ENCODE assay signal across 1 cellular context in genomic region chr10:93461807-93462178, GRCh38.
TF ChIP-seq lines count a peak whose summit lies in the region.

No MANE protein-coding gene starts in this region.

TF ChIP-seq in GM23338, 12 proteins besides CTCF, POLR2A, EP300 and RAD21 (continued from another document):
- TF ChIP-seq ZNF462 (CRISPR knock-in tag; IDR thresholded peaks at IDR 0.05) (no peak), POLR2AphosphoS5 (IDR thresholded peaks at IDR 0.05; ENCODE audit: low read depth) (no peak), EZH2phosphoT487 (IDR thresholded peaks at IDR 0.05; ENCODE audit: unreplicated experiment) (no peak), EZH2 (IDR thresholded peaks at IDR 0.05; ENCODE audit: low read depth, unreplicated experiment) (no peak)
- TF ChIP-seq, protein P1, sequence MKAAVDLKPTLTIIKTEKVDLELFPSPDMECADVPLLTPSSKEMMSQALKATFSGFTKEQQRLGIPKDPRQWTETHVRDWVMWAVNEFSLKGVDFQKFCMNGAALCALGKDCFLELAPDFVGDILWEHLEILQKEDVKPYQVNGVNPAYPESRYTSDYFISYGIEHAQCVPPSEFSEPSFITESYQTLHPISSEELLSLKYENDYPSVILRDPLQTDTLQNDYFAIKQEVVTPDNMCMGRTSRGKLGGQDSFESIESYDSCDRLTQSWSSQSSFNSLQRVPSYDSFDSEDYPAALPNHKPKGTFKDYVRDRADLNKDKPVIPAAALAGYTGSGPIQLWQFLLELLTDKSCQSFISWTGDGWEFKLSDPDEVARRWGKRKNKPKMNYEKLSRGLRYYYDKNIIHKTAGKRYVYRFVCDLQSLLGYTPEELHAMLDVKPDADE (IDR thresholded peaks at IDR 0.05): no peak
